ENCODE assay signal across 15 cellular contexts in the genomic region with DNA sequence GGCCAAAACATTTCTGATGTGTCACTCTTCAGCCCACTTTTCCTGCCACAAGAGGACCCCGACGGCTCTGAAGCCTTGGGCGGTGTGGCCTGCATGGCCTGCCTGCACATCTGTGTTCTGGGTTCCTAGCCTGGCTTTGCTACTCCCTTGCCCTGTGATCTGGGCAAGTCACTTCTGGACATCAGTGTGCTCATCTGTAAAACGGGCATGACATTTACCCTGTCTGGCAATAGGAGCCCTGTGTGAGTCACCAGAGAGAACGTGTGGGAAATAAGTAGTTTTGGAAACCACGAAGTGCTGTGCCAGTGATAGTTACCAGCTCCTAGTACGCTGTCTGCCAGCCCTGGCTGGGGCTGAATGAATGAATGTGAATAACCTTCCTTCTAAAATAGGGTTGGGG.
A peak's percentile ranks its signal among the peaks of the same experiment; 100 is the strongest.
DNase-seq lines count a peak whose midpoint lies in the region; ATAC-seq and TF ChIP-seq lines count a peak whose summit lies in the region.
"Had no signal": no experiment of that assay in that cellular context is flagged by ENCODE, and none has a peak within 500 bp of the region (broad histone marks: within the 10 kb centered on the region; RNA-seq: fewer than 3 reads in every experiment).

No MANE protein-coding gene starts in this region.

- H3K4me1 Mint-ChIP-seq in activated naive CD8-positive, alpha-beta T cell treated with anti-CD3 and anti-CD28 coated beads, Interleukin-2, amount 50 U/mL, for 24 hours = peaks cover 16% of the 10 kb centered on the region
- peaks cover 3% of the 10 kb centered on the region for H3K4me1 Mint-ChIP-seq in T-helper 17 cell

- no peaks in the 10 kb centered on the region for H3K4me1 ChIP-seq in prostate gland (replicated peaks)

- H3K27me3 Mint-ChIP-seq in activated naive CD8-positive, alpha-beta T cell treated with anti-CD3 and anti-CD28 coated beads, Interleukin-2, amount 50 U/mL, for 24 hours = peaks cover 3% of the 10 kb centered on the region
- peaks cover 40% of the 10 kb centered on the region for H3K27me3 Mint-ChIP-seq in T-helper 17 cell

- 85% methylated on average over 5 of the region's 7 CpGs for WGBS in prostate gland

- intact Hi-C loops in head of caudate nucleus (cut with DNase I) (no loop called here), prostate gland (cut with DNase I) (no loop called here)

- H3K36me3 ChIP-seq in prostate gland = no peaks in the 10 kb centered on the region
- H3K36me3 ChIP-seq: adrenal gland, BLaER1 had no signal

- H3K9me3 ChIP-seq in AG04450 (ENCODE audit: control insufficient read depth, insufficient read depth, low read length) (no peaks in the 10 kb centered on the region; the same call in 1 of the 2 replicates), T-helper 17 cell (ENCODE audit: control insufficient read depth, low read length, poor library complexity, severe bottlenecking) (no peaks in the 10 kb centered on the region), prostate gland (no peaks in the 10 kb centered on the region)
- H3K9me3 ChIP-seq: adrenal gland, BLaER1 had no signal

- H3K27ac Mint-ChIP-seq in activated naive CD8-positive, alpha-beta T cell treated with anti-CD3 and anti-CD28 coated beads, Interleukin-2, amount 50 U/mL, for 24 hours = no peak overlapping the region
- H3K27ac Mint-ChIP-seq in T-helper 17 cell = no peak overlapping the region
- H3K27ac Mint-ChIP-seq: H9; naive thymus-derived CD8-positive, alpha-beta T cell had no signal

- no peak overlapping the region for H3K4me3 ChIP-seq in AG04450 (ENCODE audit: low read depth, low read length)
- H3K4me3 ChIP-seq in fibroblast of villous mesenchyme (ENCODE audit: low read depth, low read length) = no peak overlapping the region
- no peak overlapping the region for H3K4me3 ChIP-seq in prostate gland
- H3K4me3 ChIP-seq: adrenal gland, BLaER1 had no signal

- peak overlapping the region; percentile 95 for H3K27ac ChIP-seq in AG04450 (ENCODE audit: low read depth, low read length)
- no peak overlapping the region for H3K27ac ChIP-seq in prostate gland
- H3K27ac ChIP-seq: adrenal gland, BLaER1 had no signal

- H3K27me3 ChIP-seq in AG04450 (ENCODE audit: control insufficient read depth, insufficient read depth, low read length) (no peaks in the 10 kb centered on the region), prostate gland (replicated peaks; ENCODE audit: insufficient read depth) (no peaks in the 10 kb centered on the region)
- H3K27me3 ChIP-seq: adrenal gland, BLaER1 had no signal

- ATAC-seq in activated naive CD8-positive, alpha-beta T cell treated with anti-CD3 and anti-CD28 coated beads, Interleukin-2, amount 50 U/mL, for 24 hours = peak; percentile 57
- ATAC-seq in T-helper 17 cell = no peak
- ATAC-seq: naive thymus-derived CD8-positive, alpha-beta T cell; sciatic nerve had no signal

- no peak overlapping the region for H3K4me3 Mint-ChIP-seq in activated naive CD8-positive, alpha-beta T cell treated with anti-CD3 and anti-CD28 coated beads, Interleukin-2, amount 50 U/mL, for 24 hours
- no peak overlapping the region for H3K4me3 Mint-ChIP-seq in T-helper 17 cell
- H3K4me3 Mint-ChIP-seq: H9; naive thymus-derived CD8-positive, alpha-beta T cell had no signal

- CTCF ChIA-PET in AG04450 (lab: Charles Lee) = interaction anchor here (0.6 to 1.0 kb wide), 2 partner anchors 117 to 244 kb away, joined by 3 read pairs; no protein-coding TSS in a partner anchor

- TF ChIP-seq CTCF in AG04450 (IDR thresholded peaks at IDR 0.05; ENCODE audit: low read depth, low read length) (no peak), fibroblast of villous mesenchyme (IDR thresholded peaks at IDR 0.05; ENCODE audit: insufficient read depth, low read depth, low read length) (no peak), prostate gland (IDR thresholded peaks at IDR 0.05) (no peak)

- no peaks in the 10 kb centered on the region for H3K9me3 Mint-ChIP-seq in activated naive CD8-positive, alpha-beta T cell treated with anti-CD3 and anti-CD28 coated beads, Interleukin-2, amount 50 U/mL, for 24 hours
- H3K9me3 Mint-ChIP-seq: H9 had no signal

- H3K36me3 Mint-ChIP-seq in activated naive CD8-positive, alpha-beta T cell treated with anti-CD3 and anti-CD28 coated beads, Interleukin-2, amount 50 U/mL, for 24 hours (ENCODE audit: low read depth) = no peaks in the 10 kb centered on the region
- peaks cover 4% of the 10 kb centered on the region for H3K36me3 Mint-ChIP-seq in T-helper 17 cell (ENCODE audit: low read depth)
- H3K36me3 Mint-ChIP-seq: naive thymus-derived CD8-positive, alpha-beta T cell had no signal

- DNase-seq in AG04450 (ENCODE audit: low read depth, low spot score) = no peak
- DNase-seq in HCEC 1CT = peak; percentile 66
- no peak for DNase-seq in activated naive CD8-positive, alpha-beta T cell treated with anti-CD3 and anti-CD28 coated beads, Interleukin-2, amount 50 U/mL, for 24 hours
- DNase-seq in fibroblast of villous mesenchyme (ENCODE audit: low read depth) = peak; percentile 68
- DNase-seq in T-helper 17 cell = no peak
- DNase-seq in head of caudate nucleus = no peak
- DNase-seq in erythroblast (lab: John Stamatoyannopoulos, UW) = no peak
- DNase-seq in prostate gland (ENCODE audit: low spot score) = no peak
- DNase-seq: H9; naive thymus-derived CD8-positive, alpha-beta T cell; NCI-H1417 treated with DMSO at 0.1 percent for 48 hours; NCI-H510A treated with DMSO at 0.1 percent for 48 hours had no signal

- POLR2A ChIA-PET in AG04450 (lab: Yijun Ruan, JAX) = interaction anchor here (0.9 to 2.9 kb wide), 8 partner anchors 33 to 100 kb away, joined by 3 to 26 read pairs (median 4); a partner anchor contains a TSS

- no peak for TF ChIP-seq POLR2A in erythroblast (IDR thresholded peaks at IDR 0.05; ENCODE audit: low read length)
- no peak for TF ChIP-seq POLR2A in prostate gland (IDR thresholded peaks at IDR 0.05)

Comparison
In these comparisons a context has a peak if more than half of its experiments do, and no peak if none do; other contexts are left out.
1. DNase-seq: peak in HCEC 1CT (single experiment) and fibroblast of villous mesenchyme (single experiment); none in AG04450 (single experiment), activated naive CD8-positive, alpha-beta T cell treated with anti-CD3 and anti-CD28 coated beads, Interleukin-2, amount 50 U/mL, for 24 hours (single experiment), T-helper 17 cell (0 of 3), head of caudate nucleus (0 of 42), erythroblast (0 of 2) and prostate gland (single experiment).